In genomic region chr14:95523051-95523817, GRCh38 we compare ENCODE assay signal across 8 cellular contexts. TPM values are rescaled to one million over a fixed set of nuclear protein-coding genes. Genes with fewer than 3 reads are reported as not detected.
DNase-seq lines count a peak whose midpoint lies in the region; ATAC-seq and TF ChIP-seq lines count a peak whose summit lies in the region.

No MANE protein-coding gene starts in this region.

- H3K4me3 ChIP-seq in upper lobe of right lung = no peak overlapping the region
- no peak overlapping the region for H3K4me3 ChIP-seq in OCI-LY7 (ENCODE audit: low read depth, low read length, poor library complexity, severe bottlenecking)

- POLR2A ChIA-PET in OCI-LY7 (lab: Charles Lee) = interaction anchor here (0.6 to 2.4 kb wide), 9 partner anchors 10 to 85 kb away, joined by 3 to 6 read pairs (median 4); no protein-coding TSS in a partner anchor

- no peaks in the 10 kb centered on the region for H4K20me1 ChIP-seq in OCI-LY7 (ENCODE audit: insufficient read depth, low read length)

- no peaks in the 10 kb centered on the region for H3K79me2 ChIP-seq in OCI-LY7 (ENCODE audit: insufficient read depth, low read depth, low read length)

- TF ChIP-seq CTCF in upper lobe of right lung (IDR thresholded peaks at IDR 0.05) (no peak), OCI-LY7 (conservative IDR thresholded peaks at IDR 0.05; ENCODE audit: low read length) (no peak)

- H3K9me3 Mint-ChIP-seq in activated T-cell treated with anti-CD3 and anti-CD28 coated beads, Interleukin-2, amount 50 U/mL, for 4 hours = no peaks in the 10 kb centered on the region

- H3K4me1 Mint-ChIP-seq in activated T-cell treated with anti-CD3 and anti-CD28 coated beads, Interleukin-2, amount 50 U/mL, for 4 hours (ENCODE audit: low read depth) = peaks cover 87% of the 10 kb centered on the region

- peak; percentile 47 to 54 (median 53) for DNase-seq in stimulated activated CD4-positive, alpha-beta T cell treated with anti-CD3 and anti-CD28 coated beads, Interleukin-12 subunit alpha, Interleukin-12 subunit beta, amount 100 ng/mL, for 48 hours (ENCODE audit: low read depth in 2 of 3, low spot score in 1 of 3)
- DNase-seq in stimulated activated CD4-positive, alpha-beta T cell treated with anti-CD3 and anti-CD28 coated beads, Interleukin-2, amount 100 ng/mL, for 48 hours = no peak
- no peak for DNase-seq in activated T-cell treated with anti-CD3 and anti-CD28 coated beads, Interleukin-2, amount 50 U/mL, for 4 hours
- DNase-seq in left colon (no peak), upper lobe of right lung (no peak), NCI-H510A (lab: John Stamatoyannopoulos, UW) (no peak), NCI-H82 treated with DMSO at 0.1 percent for 48 hours (lab: John Stamatoyannopoulos, UW; ENCODE audit: unreplicated experiment) (no peak), OCI-LY7 (ENCODE audit: low spot score) (no peak)

- intact Hi-C loops in left colon (cut with DNase I, micrococcal nuclease) = no loop called here
- intact Hi-C loops in upper lobe of right lung (cut with DNase I) = loop anchor here (5.0 kb wide), 1 partner anchor 81 kb away; no protein-coding TSS in a partner anchor
- intact Hi-C loops in OCI-LY7 (cut with micrococcal nuclease; ENCODE audit: unreplicated experiment) = no loop called here

- H2AFZ ChIP-seq in OCI-LY7 (ENCODE audit: low read length) = no peak overlapping the region

- no peaks in the 10 kb centered on the region for H3K36me3 ChIP-seq in upper lobe of right lung
- no peaks in the 10 kb centered on the region for H3K36me3 ChIP-seq in OCI-LY7 (ENCODE audit: insufficient read depth, low read length)

- H3K27ac ChIP-seq in upper lobe of right lung (peak overlapping the region; percentile 71), OCI-LY7 (ENCODE audit: low read depth, low read length, poor library complexity, severe bottlenecking) (no peak overlapping the region)

- H3K4me1 ChIP-seq in upper lobe of right lung (peaks cover 78% of the 10 kb centered on the region), OCI-LY7 (ENCODE audit: insufficient read depth, low read length, poor library complexity, severe bottlenecking) (peaks cover 41% of the 10 kb centered on the region)

- H3K9me3 ChIP-seq in upper lobe of right lung (no peaks in the 10 kb centered on the region), OCI-LY7 (ENCODE audit: low read length) (no peaks in the 10 kb centered on the region)

- no TSS peak for BruUV-seq in OCI-LY7 (replicated peaks; lab: Mats Ljungman, UMichigan)

- no peak overlapping the region for H3K4me2 ChIP-seq in OCI-LY7 (ENCODE audit: low read length)

- ATAC-seq in activated T-cell treated with anti-CD3 and anti-CD28 coated beads, Interleukin-2, amount 50 U/mL, for 4 hours = peak; percentile 73 to 77
- ATAC-seq in left colon (peak; percentile 8), upper lobe of right lung (no peak)

- H3K27me3 ChIP-seq in upper lobe of right lung = no peaks in the 10 kb centered on the region

- H3K36me3 Mint-ChIP-seq in activated T-cell treated with anti-CD3 and anti-CD28 coated beads, Interleukin-2, amount 50 U/mL, for 4 hours (ENCODE audit: insufficient read depth) = no peaks in the 10 kb centered on the region

- no peaks in the 10 kb centered on the region for H3K27me3 Mint-ChIP-seq in activated T-cell treated with anti-CD3 and anti-CD28 coated beads, Interleukin-2, amount 50 U/mL, for 4 hours (ENCODE audit: low read depth)

- H3K4me3 Mint-ChIP-seq in activated T-cell treated with anti-CD3 and anti-CD28 coated beads, Interleukin-2, amount 50 U/mL, for 4 hours = peak overlapping the region; percentile 74

- CTCF ChIA-PET in OCI-LY7 (lab: Charles Lee; ENCODE audit: unreplicated experiment) = interaction anchor here (0.6 kb wide), 1 partner anchor 93 kb away, joined by 4 read pairs; no protein-coding TSS in a partner anchor

- no peaks in the 10 kb centered on the region for H3K9me2 ChIP-seq in OCI-LY7 (ENCODE audit: insufficient read depth, low read length)

RNA-seq across cellular contexts. Expression of gene SYNE3, which starts 6.8 kb away (rescaled TPM):
- total RNA-seq in activated T-cell treated with anti-CD3 and anti-CD28 coated beads, Interleukin-2, amount 50 U/mL, for 4 hours = 10 to 100 TPM; 11.5 to 15.0 (median 12.9) TPM
- total RNA-seq in left colon (10 to 100 TPM; 11.6 to 12.1 TPM), upper lobe of right lung (19.3 TPM), OCI-LY7 (2022) (4.1 and 4.5 TPM in 2 replicates)
- total RNA-seq in OCI-LY7 (2014; rRNA removed; shearing (Covaris generic)) = 0.26 and 0.60 TPM in 2 replicates

RNA-seq across cellular contexts. Expression of gene GLRX5, which starts 11.6 kb away (rescaled TPM):
- total RNA-seq in activated T-cell treated with anti-CD3 and anti-CD28 coated beads, Interleukin-2, amount 50 U/mL, for 4 hours = 10 to 100 TPM; 37.3 to 45.1 (median 40.7) TPM
- total RNA-seq in left colon (10 to 100 TPM; 47.4 to 56.4 TPM), upper lobe of right lung (27.2 TPM), OCI-LY7 (2022) (78.4 and 82.6 TPM in 2 replicates)
- 59.6 and 68.2 TPM in 2 replicates for total RNA-seq in OCI-LY7 (2014; rRNA removed; shearing (Covaris generic))

Comparison
In these comparisons a context has a peak if more than half of its experiments do, and no peak if none do; other contexts are left out.
1. DNase-seq: peak in stimulated activated CD4-positive, alpha-beta T cell treated with anti-CD3 and anti-CD28 coated beads, Interleukin-12 subunit alpha, Interleukin-12 subunit beta, amount 100 ng/mL, for 48 hours (3 of 3); none in stimulated activated CD4-positive, alpha-beta T cell treated with anti-CD3 and anti-CD28 coated beads, Interleukin-2, amount 100 ng/mL, for 48 hours (0 of 2), activated T-cell treated with anti-CD3 and anti-CD28 coated beads, Interleukin-2, amount 50 U/mL, for 4 hours (single experiment), left colon (0 of 2), upper lobe of right lung (single experiment), NCI-H510A (single experiment), NCI-H82 treated with DMSO at 0.1 percent for 48 hours (single experiment) and OCI-LY7 (single experiment).